8 cellular contexts compared by ENCODE assay signal in the genomic region with DNA sequence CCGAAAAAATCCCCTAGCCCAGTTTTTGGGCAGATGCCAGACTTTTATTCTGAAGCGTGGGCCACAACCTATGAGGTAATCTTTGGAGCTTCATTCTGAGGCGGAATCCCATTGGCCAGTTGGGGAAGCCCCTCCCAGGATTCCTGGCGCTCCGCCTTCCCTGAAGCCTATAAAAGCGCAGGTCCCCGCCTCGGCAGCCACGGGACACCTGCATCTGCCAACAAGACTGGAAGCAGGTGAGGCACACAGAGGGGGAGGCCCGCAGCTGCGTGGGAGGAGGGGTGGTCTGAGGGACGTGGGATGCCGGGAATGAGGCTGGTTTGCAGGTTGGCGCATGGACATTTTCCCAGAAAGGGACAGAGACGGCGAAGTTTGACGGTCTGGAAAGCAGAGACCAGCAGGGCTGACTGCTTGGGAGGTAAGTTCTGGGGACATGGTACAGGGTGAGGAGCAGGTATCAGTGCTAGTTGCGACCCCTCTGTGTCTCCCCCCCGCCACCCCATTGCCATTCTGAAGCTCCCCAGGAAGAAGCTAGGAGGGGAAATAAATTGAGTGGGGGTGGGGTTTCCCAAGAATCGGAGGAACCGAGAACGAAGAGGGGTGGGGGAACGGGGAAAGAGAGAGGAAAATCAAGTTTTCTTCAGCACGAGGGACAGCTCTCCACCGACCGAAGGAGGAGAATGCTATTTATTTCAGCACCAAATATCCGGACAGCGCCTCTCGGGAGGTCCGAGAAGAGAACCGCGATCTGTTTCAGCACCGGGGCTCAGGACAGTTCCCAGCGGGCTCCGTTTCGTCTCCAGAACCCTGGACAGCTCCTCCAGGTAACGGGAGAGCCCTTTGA. TPM values are rescaled to one million over a fixed set of nuclear protein-coding genes. Genes with fewer than 3 reads are reported as not detected.
DNase-seq lines count a peak whose midpoint lies in the region; ATAC-seq and TF ChIP-seq lines count a peak whose summit lies in the region.

No MANE protein-coding gene starts in this region.

- POLR2A ChIA-PET in AG04450 (lab: Yijun Ruan, JAX) (interaction anchor here (0.5 to 0.6 kb wide), 2 partner anchors 118 to 1251 kb away, joined by 3 to 10 read pairs; no protein-coding TSS in a partner anchor), HEK293T (lab: Yijun Ruan, JAX) (no interaction called here)

- no peaks in the 10 kb centered on the region for H3K27me3 ChIP-seq in AG04450 (ENCODE audit: control insufficient read depth, insufficient read depth, low read length)

- ATAC-seq in effector memory CD8-positive, alpha-beta T cell (replicated peaks), result peak; percentile 91
- no peak for ATAC-seq in GM18870 (IDR thresholded peaks at IDR 0.05; ENCODE audit: unreplicated experiment)

- CTCF ChIA-PET in AG04450 (lab: Charles Lee) (interaction anchor here (1.0 to 1.5 kb wide), 3 partner anchors 8 to 40 kb away, joined by 3 to 6 read pairs (median 4); partner anchors contain the start of gene FEM1A), HEK293T (lab: Yijun Ruan, JAX) (interaction anchor here (0.6 kb wide), 1 partner anchor 13 kb away, joined by 4 read pairs; no protein-coding TSS in a partner anchor)

- H3K4me3 ChIP-seq in AG04450 (ENCODE audit: low read depth, low read length), result no peak overlapping the region

- TF ChIP-seq CTCF in AG04450 (IDR thresholded peaks at IDR 0.05; ENCODE audit: low read depth, low read length), result no peak

- H3K4me1 Mint-ChIP-seq in effector memory CD8-positive, alpha-beta T cell (ENCODE audit: low read depth in 2 of 2), result peaks cover 2 to 4% of the 10 kb centered on the region in 2 donors

- no peak overlapping the region for H3K4me3 Mint-ChIP-seq in effector memory CD8-positive, alpha-beta T cell

- H3K27ac ChIP-seq in AG04450 (ENCODE audit: low read depth, low read length), result no peak overlapping the region

- no peak overlapping the region for H3K27ac Mint-ChIP-seq in effector memory CD8-positive, alpha-beta T cell

- H3K9me3 ChIP-seq in AG04450 (ENCODE audit: control insufficient read depth, insufficient read depth, low read length), result peaks cover 7% of the 10 kb centered on the region; the same call in 1 of the 2 replicates

- DNase-seq in AG04450 (ENCODE audit: low read depth, low spot score), result peak; percentile 61
- peak; percentile 90 for DNase-seq in HEK293T (ENCODE audit: extremely low spot score)
- peak; percentile 93 to 98 for DNase-seq in NCI-H524 (lab: John Stamatoyannopoulos, UW)
- DNase-seq in activated CD8-positive, alpha-beta memory T cell treated with anti-CD3 and anti-CD28 coated beads for 1 hour (ENCODE audit: extremely low read depth in 1 of 2, low read depth in 1 of 2), result peak; percentile 58 to 60
- DNase-seq in effector memory CD8-positive, alpha-beta T cell, result peak; percentile 81 to 84 (median 82)
- DNase-seq in lung microvascular endothelial cell (ENCODE audit: low read depth in 2 of 2), result peak; percentile 84 to 87
- DNase-seq in stimulated activated CD8-positive, alpha-beta memory T cell treated with anti-CD3 and anti-CD28 coated beads, Interleukin-12 subunit alpha, Interleukin-12 subunit beta, amount 100 ng/mL, for 24 hours (ENCODE audit: extremely low read depth), result peak; percentile 33

- H3K9me3 Mint-ChIP-seq in effector memory CD8-positive, alpha-beta T cell, result peaks cover 0 to 2% of the 10 kb centered on the region in 2 donors

- H3K36me3 Mint-ChIP-seq in effector memory CD8-positive, alpha-beta T cell (ENCODE audit: insufficient read depth), result peaks cover 6% of the 10 kb centered on the region

- peaks cover 24 to 45% of the 10 kb centered on the region in 2 donors for H3K27me3 Mint-ChIP-seq in effector memory CD8-positive, alpha-beta T cell

TF ChIP-seq in HEK293T, 16 proteins besides CTCF, POLR2A, EP300 and RAD21:
- TF ChIP-seq ZNF384 (IDR thresholded peaks at IDR 0.05) (no peak), PKNOX1 (IDR thresholded peaks at IDR 0.05) (no peak), BHLHE40 (IDR thresholded peaks at IDR 0.05; ENCODE audit: borderline replicate concordance) (no peak), NFRKB (IDR thresholded peaks at IDR 0.05) (0 out of 2 replicates have a peak, but pooled peaks have one; percentile 28), SUZ12 (IDR thresholded peaks at IDR 0.05) (no peak), FOXA1 (IDR thresholded peaks at IDR 0.05) (no peak), LEF1 (IDR thresholded peaks at IDR 0.05; ENCODE audit: borderline replicate concordance) (no peak), L3MBTL2 (conservative IDR thresholded peaks at IDR 0.05) (no peak), TARDBP (IDR thresholded peaks at IDR 0.05) (peak; percentile 50; the same call in 1 of the 2 replicates), ARNT (IDR thresholded peaks at IDR 0.05) (no peak), ELF4 (IDR thresholded peaks at IDR 0.05) (no peak)
TF ChIP-seq in HEK293T: peak in this region for 2.

RNA-seq across cellular contexts. Expression of gene FEM1A, which starts 22.4 kb away (rescaled TPM):
- 3.0 and 4.0 TPM in 2 replicates for polyA plus RNA-seq in AG04450 (2011; rRNA removed)
- 6.0 and 7.1 TPM in 2 replicates for polyA minus RNA-seq in AG04450 (2011; rRNA and poly(A)+ RNA removed)
- total RNA-seq in lung microvascular endothelial cell, result 10.0 and 17.3 TPM in 2 replicates

RNA-seq across cellular contexts. Expression of gene DPP9, which starts 45.5 kb away (rescaled TPM):
- 5.6 and 9.0 TPM in 2 replicates for polyA plus RNA-seq in AG04450 (2011; rRNA removed)
- polyA minus RNA-seq in AG04450 (2011; rRNA and poly(A)+ RNA removed), result 8.5 and 15.2 TPM in 2 replicates
- total RNA-seq in lung microvascular endothelial cell, result 14.2 and 19.4 TPM in 2 replicates

Comparison
In these comparisons a context has a peak if more than half of its experiments do, and no peak if none do; other contexts are left out.
1. DNase-seq: peak in every context shown above with its lines; median percentile 96 in NCI-H524; 90 in HEK293T; 86 in lung microvascular endothelial cell; 82 in effector memory CD8-positive, alpha-beta T cell; 61 in AG04450; 59 in activated CD8-positive, alpha-beta memory T cell treated with anti-CD3 and anti-CD28 coated beads for 1 hour; 33 in stimulated activated CD8-positive, alpha-beta memory T cell treated with anti-CD3 and anti-CD28 coated beads, Interleukin-12 subunit alpha, Interleukin-12 subunit beta, amount 100 ng/mL, for 24 hours.